ENCODE assay signal across 20 cellular contexts in genomic region chr1:210332233-210332632, GRCh38. TPM values are rescaled to one million over a fixed set of nuclear protein-coding genes. Genes with fewer than 3 reads are reported as not detected.
DNase-seq lines count a peak whose midpoint lies in the region; ATAC-seq and TF ChIP-seq lines count a peak whose summit lies in the region.
"Had no signal": no experiment of that assay in that cellular context is flagged by ENCODE, and none has a peak within 500 bp of the region (broad histone marks: within the 10 kb centered on the region; RNA-seq: fewer than 3 reads in every experiment).

No MANE protein-coding gene starts in this region.

- CTCF ChIA-PET in activated naive CD4-positive, alpha-beta T cell treated with anti-CD3 and anti-CD28 coated beads for 36 hours (lab: Charles Lee): interaction anchor here (1.0 to 2.3 kb wide), 6 partner anchors 9 to 114 kb away, joined by 4 to 10 read pairs (median 8); no protein-coding TSS in a partner anchor

- peaks cover 1% of the 10 kb centered on the region for H3K36me3 Mint-ChIP-seq in activated naive CD4-positive, alpha-beta T cell treated with anti-CD3 and anti-CD28 coated beads for 36 hours (ENCODE audit: low read depth)
- peaks cover 1% of the 10 kb centered on the region for H3K36me3 Mint-ChIP-seq in activated T-helper 1 cell treated with anti-CD3 and anti-CD28 coated beads, Interleukin-12 subunit alpha, Interleukin-12 subunit beta, Interleukin-2, Interleukin-4 antibody, amounts not matched to agents 30 ng/mL and 10 ng/mL and 1 ng/mL, durations not matched to agents 14 hours and 24 hours and 36 hours (ENCODE audit: low read depth)
- no peaks in the 10 kb centered on the region for H3K36me3 Mint-ChIP-seq in nephron (ENCODE audit: low read depth)
- H3K36me3 Mint-ChIP-seq: WTC11 had no signal

- ATAC-seq in HG03280 (IDR thresholded peaks at IDR 0.05; ENCODE audit: unreplicated experiment): peak; percentile 29
- ATAC-seq: gastroesophageal sphincter, WTC11 had no signal

- peaks cover 2% of the 10 kb centered on the region for H3K27me3 Mint-ChIP-seq in activated naive CD4-positive, alpha-beta T cell treated with anti-CD3 and anti-CD28 coated beads for 36 hours (ENCODE audit: low read depth)
- peaks cover 15% of the 10 kb centered on the region for H3K27me3 Mint-ChIP-seq in activated T-helper 1 cell treated with anti-CD3 and anti-CD28 coated beads, Interleukin-12 subunit alpha, Interleukin-12 subunit beta, Interleukin-2, Interleukin-4 antibody, amounts not matched to agents 30 ng/mL and 10 ng/mL and 1 ng/mL, durations not matched to agents 14 hours and 24 hours and 36 hours (ENCODE audit: insufficient read depth)
- H3K27me3 Mint-ChIP-seq in nephron (ENCODE audit: low read depth): no peaks in the 10 kb centered on the region

- H3K4me3 Mint-ChIP-seq in activated naive CD4-positive, alpha-beta T cell treated with anti-CD3 and anti-CD28 coated beads for 36 hours: no peak overlapping the region
- H3K4me3 Mint-ChIP-seq in activated T-helper 1 cell treated with anti-CD3 and anti-CD28 coated beads, Interleukin-12 subunit alpha, Interleukin-12 subunit beta, Interleukin-2, Interleukin-4 antibody, amounts not matched to agents 30 ng/mL and 10 ng/mL and 1 ng/mL, durations not matched to agents 14 hours and 24 hours and 36 hours: peak overlapping the region; percentile 6
- H3K4me3 Mint-ChIP-seq in nephron: peak overlapping the region in 2 of 3 experiments; percentile 37 to 41
- H3K4me3 Mint-ChIP-seq: T-helper 1 cell treated with Interleukin-12 subunit alpha and Interleukin-12 subunit beta and Interleukin-4 antibody, amounts not matched to agents 30 μg/mL and 1 μg/mL, for 36 hours; WTC11 had no signal

- peak; percentile 33 for DNase-seq in activated naive CD4-positive, alpha-beta T cell treated with anti-CD3 and anti-CD28 coated beads for 36 hours
- DNase-seq in activated naive CD4-positive, alpha-beta T cell treated with anti-CD3 and anti-CD28 coated beads, Interleukin-2, amount 50 U/mL, for 16 hours: no peak
- no peak for DNase-seq in activated T-helper 1 cell treated with anti-CD3 and anti-CD28 coated beads, Interleukin-12 subunit alpha, Interleukin-12 subunit beta, Interleukin-2, Interleukin-4 antibody, amounts not matched to agents 30 ng/mL and 10 ng/mL and 1 ng/mL, durations not matched to agents 14 hours and 24 hours and 36 hours (ENCODE audit: low spot score)
- DNase-seq in pons (ENCODE audit: low spot score): no peak
- DNase-seq in cerebellar cortex (ENCODE audit: low spot score): no peak
- DNase-seq in NCI-H446 treated with DMSO at 0.1 percent for 48 hours (lab: John Stamatoyannopoulos, UW): no peak
- DNase-seq: colonic mucosa, DMS 273 treated with DMSO at 0.1 percent for 48 hours, GDM1, GM23248, NCI-H1930, ovary, SHP77 treated with DMSO at 0.1 percent for 48 hours, thyroid gland had no signal

- H3K4me1 Mint-ChIP-seq in activated naive CD4-positive, alpha-beta T cell treated with anti-CD3 and anti-CD28 coated beads for 36 hours (ENCODE audit: low read depth): peaks cover 41% of the 10 kb centered on the region
- H3K4me1 Mint-ChIP-seq in activated T-helper 1 cell treated with anti-CD3 and anti-CD28 coated beads, Interleukin-12 subunit alpha, Interleukin-12 subunit beta, Interleukin-2, Interleukin-4 antibody, amounts not matched to agents 30 ng/mL and 10 ng/mL and 1 ng/mL, durations not matched to agents 14 hours and 24 hours and 36 hours (ENCODE audit: low read depth): peaks cover 42% of the 10 kb centered on the region
- H3K4me1 Mint-ChIP-seq in nephron: peaks cover 38% of the 10 kb centered on the region

- TF ChIP-seq CTCF in nephron (IDR thresholded peaks at IDR 0.05; ENCODE audit: unreplicated experiment in 3 of 3): no peak

- H3K9me3 Mint-ChIP-seq in activated naive CD4-positive, alpha-beta T cell treated with anti-CD3 and anti-CD28 coated beads for 36 hours: no peaks in the 10 kb centered on the region
- H3K9me3 Mint-ChIP-seq in activated T-helper 1 cell treated with anti-CD3 and anti-CD28 coated beads, Interleukin-12 subunit alpha, Interleukin-12 subunit beta, Interleukin-2, Interleukin-4 antibody, amounts not matched to agents 30 ng/mL and 10 ng/mL and 1 ng/mL, durations not matched to agents 14 hours and 24 hours and 36 hours: no peaks in the 10 kb centered on the region
- H3K9me3 Mint-ChIP-seq in nephron: no peaks in the 10 kb centered on the region
- H3K9me3 Mint-ChIP-seq: activated T-helper 2 cell treated with anti-CD3 and anti-CD28 coated beads, Interferon-gamma antibody, Interleukin-2, Interleukin-4, amounts not matched to agents 10 μg/mL and 5 μg/mL and 100 μg/mL, durations not matched to agents 14 hours and 24 hours and 36 hours; T-helper 1 cell treated with Interleukin-12 subunit alpha and Interleukin-12 subunit beta and Interleukin-4 antibody, amounts not matched to agents 30 μg/mL and 1 μg/mL, for 36 hours; WTC11 had no signal

- peak overlapping the region; percentile 86 for H3K27ac Mint-ChIP-seq in activated naive CD4-positive, alpha-beta T cell treated with anti-CD3 and anti-CD28 coated beads for 36 hours
- H3K27ac Mint-ChIP-seq in activated T-helper 1 cell treated with anti-CD3 and anti-CD28 coated beads, Interleukin-12 subunit alpha, Interleukin-12 subunit beta, Interleukin-2, Interleukin-4 antibody, amounts not matched to agents 30 ng/mL and 10 ng/mL and 1 ng/mL, durations not matched to agents 14 hours and 24 hours and 36 hours: peak overlapping the region; percentile 26
- H3K27ac Mint-ChIP-seq in nephron: no peak overlapping the region
- H3K27ac Mint-ChIP-seq: activated T-helper 2 cell treated with anti-CD3 and anti-CD28 coated beads, Interferon-gamma antibody, Interleukin-2, Interleukin-4, amounts not matched to agents 10 μg/mL and 5 μg/mL and 100 μg/mL, durations not matched to agents 14 hours and 24 hours and 36 hours; T-helper 1 cell treated with Interleukin-12 subunit alpha and Interleukin-12 subunit beta and Interleukin-4 antibody, amounts not matched to agents 30 μg/mL and 1 μg/mL, for 36 hours; WTC11 had no signal

- intact Hi-C loops in activated naive CD4-positive, alpha-beta T cell treated with anti-CD3 and anti-CD28 coated beads for 36 hours (cut with micrococcal nuclease): loop anchor here (1.0 kb wide), 7 partner anchors 8 to 1247 kb away; partner anchors contain the start of gene SLC30A1
- intact Hi-C loops in activated T-helper 1 cell treated with anti-CD3 and anti-CD28 coated beads, Interleukin-12 subunit alpha, Interleukin-12 subunit beta, Interleukin-2, Interleukin-4 antibody, amounts not matched to agents 30 ng/mL and 10 ng/mL and 1 ng/mL, durations not matched to agents 14 hours and 24 hours and 36 hours (cut with micrococcal nuclease): loop anchor here (1.0 to 5.0 kb wide), 7 partner anchors 8 to 991 kb away; no protein-coding TSS in a partner anchor

RNA-seq across cellular contexts. Expression of gene HHAT, which starts 3.5 kb away (rescaled TPM):
- total RNA-seq in activated naive CD4-positive, alpha-beta T cell treated with anti-CD3 and anti-CD28 coated beads for 36 hours: 1 to 10 TPM; 3.6 to 3.9 TPM
- 0.67 and 0.73 TPM in 2 replicates for total RNA-seq in activated T-helper 1 cell treated with anti-CD3 and anti-CD28 coated beads, Interleukin-12 subunit alpha, Interleukin-12 subunit beta, Interleukin-2, Interleukin-4 antibody, amounts not matched to agents 30 ng/mL and 10 ng/mL and 1 ng/mL, durations not matched to agents 14 hours and 24 hours and 36 hours

Comparison
In these comparisons a context has a peak if more than half of its experiments do, and no peak if none do; other contexts are left out.
1. H3K27ac Mint-ChIP-seq: peak in activated naive CD4-positive, alpha-beta T cell treated with anti-CD3 and anti-CD28 coated beads for 36 hours (single experiment) and activated T-helper 1 cell treated with anti-CD3 and anti-CD28 coated beads, Interleukin-12 subunit alpha, Interleukin-12 subunit beta, Interleukin-2, Interleukin-4 antibody, amounts not matched to agents 30 ng/mL and 10 ng/mL and 1 ng/mL, durations not matched to agents 14 hours and 24 hours and 36 hours (single experiment); none in nephron (0 of 3).